23 cellular contexts compared by ENCODE assay signal in genomic region chr18:8843005-8843404, GRCh38.
"Had no signal": no experiment of that assay in that cellular context is flagged by ENCODE, and none has a peak within 500 bp of the region (broad histone marks: within the 10 kb centered on the region; RNA-seq: fewer than 3 reads in every experiment).

No MANE protein-coding gene starts in this region.

- H3K36me3 ChIP-seq: brain microvascular endothelial cell, gastrocnemius medialis had no signal

- H3K4me1 ChIP-seq: gastrocnemius medialis had no signal

- H3K27me3 ChIP-seq: brain microvascular endothelial cell, gastrocnemius medialis had no signal

- H3K4me3 ChIP-seq: coronary artery, dorsolateral prefrontal cortex, gastrocnemius medialis had no signal

- H3K9me3 ChIP-seq: gastrocnemius medialis had no signal

- DNase-seq: activated CD4-positive, alpha-beta memory T cell treated with anti-CD3 and anti-CD28 coated beads, Interleukin-2, amount 10 ng/mL, durations not matched to agents 7 days and 5 days; activated CD4-positive, alpha-beta T cell treated with anti-CD3 and anti-CD28 coated beads for 36 hours; activated CD4-positive, alpha-beta T cell treated with anti-CD3 and anti-CD28 coated beads, Interleukin-2, amount 10 ng/mL, durations not matched to agents 24 days and 14 days; activated CD4-positive, CD25-positive, alpha-beta regulatory T cell; activated CD4-positive, CD25-positive, alpha-beta regulatory T cell treated with anti-CD3 and anti-CD28 coated beads, Interleukin-2, amount 50 U/mL, for 72 hours; activated effector memory CD4-positive, alpha-beta T cell treated with Interleukin-2 at 50 U/mL for 16 hours; activated gamma-delta T cell treated with Interleukin-2 at 50 U/mL for 16 hours; activated naive CD4-positive, alpha-beta T cell treated with anti-CD3 and anti-CD28 coated beads, Interleukin-2, amount 50 U/mL, for 16 hours; activated naive CD4-positive, alpha-beta T cell treated with Interleukin-2 at 50 U/mL for 16 hours; activated T-cell treated with anti-CD3 and anti-CD28 coated beads, Interleukin-2, amount 50 U/mL, for 4 hours; amniotic stem cell; anterior cingulate cortex; brain microvascular endothelial cell; dorsolateral prefrontal cortex; effector memory CD4-positive, alpha-beta T cell; endodermal cell; foreskin fibroblast; gastrocnemius medialis; glutamatergic neuron; T-helper 2 cell had no signal

- ATAC-seq: activated CD4-positive, alpha-beta T cell treated with anti-CD3 and anti-CD28 coated beads for 36 hours; activated T-cell treated with anti-CD3 and anti-CD28 coated beads, Interleukin-2, amount 50 U/mL, for 4 hours; activated T-helper 17 cell treated with anti-CD3 and anti-CD28 coated beads, Interleukin-2, amount 50 U/mL, for 72 hours; esophagus mucosa; gastrocnemius medialis had no signal

- H3K27ac ChIP-seq: brain microvascular endothelial cell, coronary artery, dorsolateral prefrontal cortex, gastrocnemius medialis had no signal
